ENCODE assay signal across 1 cellular context in the genomic region with DNA sequence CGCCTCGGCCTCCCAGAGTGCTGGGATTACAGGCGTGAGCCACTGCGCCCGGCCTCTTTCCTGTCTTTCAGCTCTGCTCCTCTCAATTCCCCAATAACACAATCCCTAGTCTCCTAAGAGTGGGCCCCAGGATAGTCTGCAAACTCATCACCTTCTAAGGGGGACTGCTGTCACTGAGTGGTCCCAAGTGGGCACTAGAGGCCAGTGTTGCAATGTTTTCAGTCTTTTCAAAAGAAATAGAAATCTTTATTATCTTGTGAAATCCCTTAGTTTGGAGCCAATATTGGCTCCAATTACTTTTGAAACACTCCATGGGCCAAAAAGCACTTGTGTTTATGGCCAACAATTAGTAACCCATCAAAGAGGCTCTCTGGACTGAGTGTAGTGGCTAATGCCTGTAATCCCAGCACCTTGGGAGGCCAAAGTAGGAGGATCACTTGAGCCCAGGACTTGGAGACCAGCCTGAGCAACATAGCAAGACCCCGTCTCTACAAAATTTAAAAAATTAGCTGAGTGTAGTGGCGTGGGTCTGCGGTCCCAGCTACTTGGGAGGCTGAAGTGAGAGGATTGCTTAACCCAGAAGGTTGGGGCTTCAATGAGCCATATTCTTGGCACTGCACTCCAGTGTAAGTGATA.
TF ChIP-seq lines count a peak whose summit lies in the region.

No MANE protein-coding gene starts in this region.

TF ChIP-seq in Ishikawa, 13 proteins besides CTCF, POLR2A, EP300 and RAD21 (continued from another document):
- TF ChIP-seq USF1 (IDR thresholded peaks at IDR 0.05) = no peak
- TF ChIP-seq TCF12 (IDR thresholded peaks at IDR 0.05; ENCODE audit: low read depth) = no peak
- no peak for TF ChIP-seq CEBPB (IDR thresholded peaks at IDR 0.05)
- no peak for TF ChIP-seq TEAD4 (IDR thresholded peaks at IDR 0.05)
